In genomic region chr22:40263191-40263590, GRCh38 we compare ENCODE assay signal across 14 cellular contexts.
DNase-seq lines count a peak whose midpoint lies in the region; ATAC-seq, FAIRE-seq and TF ChIP-seq lines count a peak whose summit lies in the region.
"Had no signal": no experiment of that assay in that cellular context is flagged by ENCODE, and none has a peak within 500 bp of the region (broad histone marks: within the 10 kb centered on the region; RNA-seq: fewer than 3 reads in every experiment).

No MANE protein-coding gene starts in this region.

- CTCF ChIA-PET in K562 (lab: Yijun Ruan, JAX; ENCODE audit: low intra/inter-chr PET ratio), result no interaction called here

- FAIRE-seq in K562 (lab: Jason Lieb, UNC), result peak; percentile 52
- FAIRE-seq: astrocyte had no signal

- no peak overlapping the region for H3K4me3 ChIP-seq in BLaER1
- H3K4me3 ChIP-seq in K562, result no peak overlapping the region
- H3K4me3 ChIP-seq in left lung, result no peak overlapping the region
- H3K4me3 ChIP-seq: GM23338 had no signal

- H3K9me3 ChIP-seq in BLaER1 (peaks cover 22% of the 10 kb centered on the region), K562 (replicated peaks; ENCODE audit: control insufficient read depth, insufficient read depth, low read depth, low read length) (no peaks in the 10 kb centered on the region), left lung (no peaks in the 10 kb centered on the region)

- in situ Hi-C loops in KBM-7 (cut with MboI; ENCODE audit: low pct_unique_long_range_greater_than_20kb, low sequenced_read_pairs), result no loop called here
- in situ Hi-C loops in K562 (cut with MboI), result no loop called here

- no peak for TF ChIP-seq POLR2A in K562 (conservative IDR thresholded peaks at IDR 0.05)

- intact Hi-C loops in K562 (cut with micrococcal nuclease) (no loop called here), left lung (cut with DNase I) (no loop called here)

- H3K27ac ChIP-seq in BLaER1 (no peak overlapping the region), K562 (ENCODE audit: extremely low read depth, low read depth, low read length) (no peak overlapping the region), left lung (peak overlapping the region in 1 of 2 donors; percentile 57)

- no peaks in the 10 kb centered on the region for H3K79me2 ChIP-seq in K562 (ENCODE audit: control insufficient read depth, insufficient read depth, low read length)

- no peak for TF ChIP-seq RAD21 in K562 (CRISPR knock-in tag; conservative IDR thresholded peaks at IDR 0.05 in 1 of 2, IDR thresholded peaks at IDR 0.05 in 1 of 2)

- H4K20me1 ChIP-seq in BLaER1, result peaks cover 12% of the 10 kb centered on the region; the same call in 1 of the 2 replicates
- no peaks in the 10 kb centered on the region for H4K20me1 ChIP-seq in K562 (replicated peaks; ENCODE audit: control insufficient read depth, insufficient read depth, low read length)

- POLR2A ChIA-PET in K562 (lab: Yijun Ruan, JAX), result interaction anchor here (1.1 kb wide), 1 partner anchor 11 kb away, joined by 3 read pairs; no protein-coding TSS in a partner anchor

- DNase-seq in KBM-7, result peak; percentile 53
- peak; percentile 19 to 70 (median 41) for DNase-seq in K562 (ENCODE audit: extremely low read depth in 1 of 4, low spot score in 3 of 4)
- no peak for DNase-seq in left lung
- DNase-seq in activated gamma-delta T cell treated with Interleukin-2 at 50 U/mL for 16 hours, result no peak
- no peak for DNase-seq in NCI-H82 (lab: John Stamatoyannopoulos, UW)
- no peak for DNase-seq in CD1c-positive myeloid dendritic cell (ENCODE audit: extremely low spot score)
- no peak for DNase-seq in NCI-H226
- DNase-seq: endodermal cell, NCI-H1417 treated with DMSO at 0.1 percent for 48 hours, nephron progenitor cell had no signal

- H3K4me1 ChIP-seq in BLaER1, result peaks cover 35% of the 10 kb centered on the region
- H3K4me1 ChIP-seq in K562 (replicated peaks in 1 of 2; ENCODE audit: control insufficient read depth in 2 of 2, insufficient read depth in 2 of 2, low read length in 2 of 2), result peaks cover 7 to 8% of the 10 kb centered on the region in 2 experiments; a peak in 3 of 5 replicates
- peaks cover 6 to 43% of the 10 kb centered on the region in 2 donors for H3K4me1 ChIP-seq in left lung

- TF ChIP-seq EP300 in K562 (IDR thresholded peaks at IDR 0.05; ENCODE audit: low read length), result no peak

- no TSS peak for BruUV-seq in K562 (replicated peaks; lab: Mats Ljungman, UMichigan)

- H3K9ac ChIP-seq in BLaER1 (no peak overlapping the region), K562 (ENCODE audit: insufficient read depth in 1 of 2, low read depth in 2 of 2, low read length in 2 of 2) (no peak overlapping the region)

- 36% methylated on average over 7 of the region's 7 CpGs for WGBS in K562 (ENCODE audit: insufficient coverage, low coverage, missing lambda C conversion rate)

- H3K36me3 ChIP-seq in BLaER1, result peaks cover 96% of the 10 kb centered on the region
- H3K36me3 ChIP-seq in K562 (ENCODE audit: control insufficient read depth, insufficient read depth, low read length), result peaks cover 47% of the 10 kb centered on the region
- H3K36me3 ChIP-seq in left lung, result peaks cover 3 to 68% of the 10 kb centered on the region in 2 donors

- H3K27me3 ChIP-seq in BLaER1, result no peaks in the 10 kb centered on the region; the same call in 1 of the 2 replicates
- no peaks in the 10 kb centered on the region for H3K27me3 ChIP-seq in K562 (ENCODE audit: control insufficient read depth in 2 of 2, insufficient read depth in 2 of 2, low read length in 2 of 2)
- H3K27me3 ChIP-seq in left lung, result no peaks in the 10 kb centered on the region

- TF ChIP-seq CTCF in K562 (IDR thresholded peaks at IDR 0.05 in 2 of 3, conservative IDR thresholded peaks at IDR 0.05 in 1 of 3; ENCODE audit: insufficient read depth in 2 of 3, low read depth in 1 of 3, low read length in 3 of 3) (no peak), left lung (IDR thresholded peaks at IDR 0.05) (no peak)

- no peak overlapping the region for H2AFZ ChIP-seq in K562 (ENCODE audit: low read depth, low read length)
- H2AFZ ChIP-seq: GM23338 had no signal

- ATAC-seq in K562 (peak; percentile 74), left lung (peak; percentile 55)
- ATAC-seq: GM23338, SK-N-SH treated with all-trans-retinoic acid at 6 μM for 48 hours had no signal

- no peaks in the 10 kb centered on the region for H3K9me1 ChIP-seq in K562 (ENCODE audit: control insufficient read depth, insufficient read depth, low read length)

- peak overlapping the region; percentile 23 for H3K4me2 ChIP-seq in BLaER1
- no peak overlapping the region for H3K4me2 ChIP-seq in K562 (ENCODE audit: insufficient read depth, low read length)
- H3K4me2 ChIP-seq: GM23338 had no signal

TF ChIP-seq in K562, 482 proteins besides CTCF, POLR2A, EP300 and RAD21 (continues in another document):
- no peak for TF ChIP-seq HDGF (IDR thresholded peaks at IDR 0.05)
- TF ChIP-seq HLTF (IDR thresholded peaks at IDR 0.05), result no peak
- peak; percentile 55 for TF ChIP-seq CBFA2T3 (IDR thresholded peaks at IDR 0.05)
- TF ChIP-seq POLR2G (IDR thresholded peaks at IDR 0.05; ENCODE audit: low read depth, low read length), result no peak
- TF ChIP-seq TFAP4 (CRISPR knock-in tag; IDR thresholded peaks at IDR 0.05; ENCODE audit: borderline replicate concordance), result peak; percentile 60

Comparison
In these comparisons a context has a peak if more than half of its experiments do, and no peak if none do; other contexts are left out.
1. DNase-seq: peak in KBM-7 (single experiment) and K562 (4 of 4); none in left lung (0 of 2), activated gamma-delta T cell treated with Interleukin-2 at 50 U/mL for 16 hours (single experiment), NCI-H82 (single experiment), CD1c-positive myeloid dendritic cell (single experiment) and NCI-H226 (single experiment).